ENCODE assay signal across 14 cellular contexts in genomic region chr6:42029881-42030280, GRCh38. TPM values are rescaled to one million over a fixed set of nuclear protein-coding genes. Genes with fewer than 3 reads are reported as not detected.
DNase-seq lines count a peak whose midpoint lies in the region; ATAC-seq and TF ChIP-seq lines count a peak whose summit lies in the region.
"Had no signal": no experiment of that assay in that cellular context is flagged by ENCODE, and none has a peak within 500 bp of the region (broad histone marks: within the 10 kb centered on the region; RNA-seq: fewer than 3 reads in every experiment).

No MANE protein-coding gene starts in this region.

- H3K4me1 Mint-ChIP-seq in T-helper 2 cell treated with Interferon-gamma antibody and Interleukin-4, amounts not matched to agents 5 μg/mL and 100 μg/mL, for 36 hours (ENCODE audit: low read depth): peaks cover 62% of the 10 kb centered on the region
- H3K4me1 Mint-ChIP-seq in activated naive CD8-positive, alpha-beta T cell treated with anti-CD3 and anti-CD28 coated beads, Interleukin-2, amount 50 U/mL, for 24 hours: peaks cover 91% of the 10 kb centered on the region
- H3K4me1 Mint-ChIP-seq in natural killer cell treated with Interleukin-12 subunit alpha and Interleukin-12 subunit beta and Interleukin-15 and Interleukin-18, amount 100 ng/mL, for 72 hours (ENCODE audit: low read depth in 2 of 2): peaks cover 73 to 76% of the 10 kb centered on the region in 2 donors
- H3K4me1 Mint-ChIP-seq: neural crest cell had no signal

- no peak for TF ChIP-seq CTCF in IMR-90 (conservative IDR thresholded peaks at IDR 0.05; ENCODE audit: low read depth, low read length)

- no peak overlapping the region for H3K4ac ChIP-seq in IMR-90 (ENCODE audit: low read depth, low read length)

- no peaks in the 10 kb centered on the region for H3K9me3 Mint-ChIP-seq in T-helper 2 cell treated with Interferon-gamma antibody and Interleukin-4, amounts not matched to agents 5 μg/mL and 100 μg/mL, for 36 hours
- no peaks in the 10 kb centered on the region for H3K9me3 Mint-ChIP-seq in activated naive CD8-positive, alpha-beta T cell treated with anti-CD3 and anti-CD28 coated beads, Interleukin-2, amount 50 U/mL, for 24 hours
- peaks cover 3% of the 10 kb centered on the region for H3K9me3 Mint-ChIP-seq in natural killer cell treated with Interleukin-12 subunit alpha and Interleukin-12 subunit beta and Interleukin-15 and Interleukin-18, amount 100 ng/mL, for 72 hours
- H3K9me3 Mint-ChIP-seq: neural crest cell, WTC11 had no signal

- no peak for TF ChIP-seq POLR2A in IMR-90 (IDR thresholded peaks at IDR 0.05; ENCODE audit: low read depth, low read length)

- peaks cover 39% of the 10 kb centered on the region for H3K36me3 Mint-ChIP-seq in T-helper 2 cell treated with Interferon-gamma antibody and Interleukin-4, amounts not matched to agents 5 μg/mL and 100 μg/mL, for 36 hours (ENCODE audit: low read depth)
- H3K36me3 Mint-ChIP-seq in activated naive CD8-positive, alpha-beta T cell treated with anti-CD3 and anti-CD28 coated beads, Interleukin-2, amount 50 U/mL, for 24 hours (ENCODE audit: low read depth): peaks cover 18% of the 10 kb centered on the region
- no peaks in the 10 kb centered on the region for H3K36me3 Mint-ChIP-seq in natural killer cell treated with Interleukin-12 subunit alpha and Interleukin-12 subunit beta and Interleukin-15 and Interleukin-18, amount 100 ng/mL, for 72 hours
- H3K36me3 Mint-ChIP-seq: WTC11 had no signal

- ATAC-seq in IMR-90 (ENCODE audit: low read depth): no peak
- ATAC-seq in activated naive CD8-positive, alpha-beta T cell treated with anti-CD3 and anti-CD28 coated beads, Interleukin-2, amount 50 U/mL, for 24 hours: no peak
- ATAC-seq in natural killer cell treated with Interleukin-12 subunit alpha and Interleukin-12 subunit beta and Interleukin-15 and Interleukin-18, amount 100 ng/mL, for 72 hours: no peak
- ATAC-seq in GM21619 (IDR thresholded peaks at IDR 0.05; ENCODE audit: unreplicated experiment): no peak

- H2BK20ac ChIP-seq in IMR-90 (ENCODE audit: low read depth, low read length): no peak overlapping the region

- no peaks in the 10 kb centered on the region for H3K36me3 ChIP-seq in IMR-90 (ENCODE audit: control insufficient read depth, insufficient read depth, low read length)

- no peaks in the 10 kb centered on the region for H3K27me3 ChIP-seq in IMR-90 (ENCODE audit: control insufficient read depth, insufficient read depth, low read length)

- H3K4me1 ChIP-seq in IMR-90 (ENCODE audit: control insufficient read depth, insufficient read depth, low read length): peaks cover 9% of the 10 kb centered on the region; the same call in 1 of the 2 replicates

- no TSS peak for BruUV-seq in IMR-90 (replicated peaks; lab: Mats Ljungman, UMichigan)

- H2AK5ac ChIP-seq in IMR-90 (ENCODE audit: low read depth, low read length): 0 out of 2 replicates have a peak overlapping the region, but pooled peaks have one; percentile 21

- no peak overlapping the region for H2BK5ac ChIP-seq in IMR-90 (ENCODE audit: low read depth, low read length, poor library complexity, severe bottlenecking)

- no peak overlapping the region for H3K56ac ChIP-seq in IMR-90 (ENCODE audit: extremely low read depth, insufficient read depth, low read length)

- no peak overlapping the region for H2BK15ac ChIP-seq in IMR-90 (ENCODE audit: low read depth, low read length)

- peak overlapping the region; percentile 93 for H3K27ac Mint-ChIP-seq in T-helper 2 cell treated with Interferon-gamma antibody and Interleukin-4, amounts not matched to agents 5 μg/mL and 100 μg/mL, for 36 hours
- H3K27ac Mint-ChIP-seq in activated naive CD8-positive, alpha-beta T cell treated with anti-CD3 and anti-CD28 coated beads, Interleukin-2, amount 50 U/mL, for 24 hours: peak overlapping the region; percentile 100
- H3K27ac Mint-ChIP-seq in natural killer cell treated with Interleukin-12 subunit alpha and Interleukin-12 subunit beta and Interleukin-15 and Interleukin-18, amount 100 ng/mL, for 72 hours: peak overlapping the region; percentile 98 to 100
- H3K27ac Mint-ChIP-seq: WTC11 had no signal

- H3K9ac ChIP-seq in IMR-90 (ENCODE audit: low read depth, low read length): no peak overlapping the region
- H3K9ac ChIP-seq: SK-N-SH had no signal

- H2AK9ac ChIP-seq in IMR-90 (replicated peaks; ENCODE audit: low read depth, low read length, poor library complexity): no peak overlapping the region

- peak overlapping the region; percentile 84 for H3K4me3 Mint-ChIP-seq in T-helper 2 cell treated with Interferon-gamma antibody and Interleukin-4, amounts not matched to agents 5 μg/mL and 100 μg/mL, for 36 hours
- peak overlapping the region; percentile 59 for H3K4me3 Mint-ChIP-seq in activated naive CD8-positive, alpha-beta T cell treated with anti-CD3 and anti-CD28 coated beads, Interleukin-2, amount 50 U/mL, for 24 hours
- peak overlapping the region; percentile 68 for H3K4me3 Mint-ChIP-seq in natural killer cell treated with Interleukin-12 subunit alpha and Interleukin-12 subunit beta and Interleukin-15 and Interleukin-18, amount 100 ng/mL, for 72 hours
- H3K4me3 Mint-ChIP-seq: neural crest cell, WTC11 had no signal

- intact Hi-C loops in IMR-90 (cut with micrococcal nuclease): no loop called here

- no peak overlapping the region for H3K4me2 ChIP-seq in IMR-90 (ENCODE audit: low read depth, low read length)
- H3K4me2 ChIP-seq: SK-N-SH had no signal

- H3K9me3 ChIP-seq in IMR-90 (ENCODE audit: control insufficient read depth, insufficient read depth, low read length): no peaks in the 10 kb centered on the region
- H3K9me3 ChIP-seq: SK-N-SH had no signal

- no peak overlapping the region for H3K18ac ChIP-seq in IMR-90 (ENCODE audit: low read depth, low read length)

- no peak overlapping the region for H4K91ac ChIP-seq in IMR-90 (ENCODE audit: insufficient read depth, low read depth, low read length)

- H4K20me1 ChIP-seq in IMR-90 (ENCODE audit: insufficient read depth, low read length): no peaks in the 10 kb centered on the region; the same call in 1 of the 2 replicates

- no peak overlapping the region for H3K14ac ChIP-seq in IMR-90 (replicated peaks; ENCODE audit: low read depth, low read length)

- peaks cover 10% of the 10 kb centered on the region; the same call in 1 of the 2 replicates for H3K9me1 ChIP-seq in IMR-90 (ENCODE audit: insufficient read depth, low read length)

- H2AFZ ChIP-seq in IMR-90 (replicated peaks; ENCODE audit: low read length, poor library complexity): peak overlapping the region; percentile 21

- dilution Hi-C loops in IMR-90 (cut with HindIII; ENCODE audit: low sequenced_read_pairs, unreplicated experiment): no loop called here

- no peaks in the 10 kb centered on the region for H3K27me3 Mint-ChIP-seq in T-helper 2 cell treated with Interferon-gamma antibody and Interleukin-4, amounts not matched to agents 5 μg/mL and 100 μg/mL, for 36 hours (ENCODE audit: low read depth)
- H3K27me3 Mint-ChIP-seq in activated naive CD8-positive, alpha-beta T cell treated with anti-CD3 and anti-CD28 coated beads, Interleukin-2, amount 50 U/mL, for 24 hours: no peaks in the 10 kb centered on the region
- no peaks in the 10 kb centered on the region for H3K27me3 Mint-ChIP-seq in natural killer cell treated with Interleukin-12 subunit alpha and Interleukin-12 subunit beta and Interleukin-15 and Interleukin-18, amount 100 ng/mL, for 72 hours

- H2BK120ac ChIP-seq in IMR-90 (ENCODE audit: low read depth, low read length): no peak overlapping the region; the same call in 1 of the 2 replicates

- no peak overlapping the region for H3K23ac ChIP-seq in IMR-90 (ENCODE audit: low read depth, low read length)

- no peak for TF ChIP-seq RAD21 in IMR-90 (IDR thresholded peaks at IDR 0.05; ENCODE audit: low read length)

- POLR2A ChIA-PET in IMR-90 (lab: Charles Lee; ENCODE audit: unreplicated experiment): no interaction called here

- H4K8ac ChIP-seq in IMR-90 (ENCODE audit: low read depth in 2 of 2, low read length in 2 of 2): no peak overlapping the region

- no peak for DNase-seq in T-helper 2 cell treated with Interferon-gamma antibody and Interleukin-4, amounts not matched to agents 5 μg/mL and 100 μg/mL, for 36 hours (ENCODE audit: low spot score)
- DNase-seq in T-helper 2 cell: no peak
- no peak for DNase-seq in IMR-90
- DNase-seq in activated naive CD8-positive, alpha-beta T cell treated with anti-CD3 and anti-CD28 coated beads, Interleukin-2, amount 50 U/mL, for 24 hours: no peak
- DNase-seq in natural killer cell treated with Interleukin-12 subunit alpha and Interleukin-12 subunit beta and Interleukin-15 and Interleukin-18, amount 100 ng/mL, for 72 hours (ENCODE audit: low spot score): no peak
- no peak for DNase-seq in pons (ENCODE audit: low spot score)
- DNase-seq in NCI-H774 (lab: John Stamatoyannopoulos, UW): no peak
- DNase-seq: 8988T, COR-L47, NCI-H2107, SK-N-SH had no signal

- no peak overlapping the region for H3K27ac ChIP-seq in IMR-90 (ENCODE audit: insufficient read depth, low read length)

- in situ Hi-C loops in IMR-90 (cut with MboI; ENCODE audit: low sequenced_read_pairs): no loop called here

- no peaks in the 10 kb centered on the region for H3K79me1 ChIP-seq in IMR-90 (ENCODE audit: low read depth in 1 of 2, low read length in 2 of 2)

- 73% methylated on average over 2 of the region's 3 CpGs; no CpG with 5 or more reads in 1 of the 2 experiments for WGBS in IMR-90 (ENCODE audit: extremely low coverage in 2 of 2, insufficient read length in 1 of 2), 2 experiments

- H3K4me3 ChIP-seq in IMR-90 (ENCODE audit: insufficient read depth, low read depth, low read length): no peak overlapping the region

- no peak overlapping the region for H4K5ac ChIP-seq in IMR-90 (ENCODE audit: low read depth, low read length)

- CTCF ChIA-PET in IMR-90 (lab: Yijun Ruan, JAX): no interaction called here

TF ChIP-seq in IMR-90, 13 proteins besides CTCF, POLR2A, EP300 and RAD21:
- TF ChIP-seq MAZ (IDR thresholded peaks at IDR 0.05; ENCODE audit: borderline replicate concordance, low read depth, low read length): no peak
- no peak for TF ChIP-seq MAFK (IDR thresholded peaks at IDR 0.05; ENCODE audit: low read depth, low read length)
- TF ChIP-seq SMC3 (IDR thresholded peaks at IDR 0.05; ENCODE audit: low read depth, low read length): no peak
- TF ChIP-seq BHLHE40 (IDR thresholded peaks at IDR 0.05; ENCODE audit: low read depth, low read length): no peak
- TF ChIP-seq FOS (IDR thresholded peaks at IDR 0.05; ENCODE audit: low read depth, low read length): no peak
- no peak for TF ChIP-seq MXI1 (IDR thresholded peaks at IDR 0.05; ENCODE audit: borderline replicate concordance, low read depth, low read length)
- TF ChIP-seq RCOR1 (IDR thresholded peaks at IDR 0.05; ENCODE audit: insufficient replicate concordance, low read length): no peak
- no peak for TF ChIP-seq CHD1 (IDR thresholded peaks at IDR 0.05; ENCODE audit: low read depth, low read length)
- TF ChIP-seq NFE2L2 (IDR thresholded peaks at IDR 0.05; ENCODE audit: low read depth, low read length): no peak

RNA-seq across cellular contexts. Expression of gene TAF8, which starts 20.4 kb away (rescaled TPM):
- total RNA-seq in IMR-90 (2012; rRNA removed): 19.7 and 22.8 TPM in 2 replicates
- 14.3 and 21.0 TPM in 2 replicates for polyA plus RNA-seq in IMR-90 (2012; rRNA removed)
- polyA plus RNA-seq in IMR-90 (2012; cell fraction: cytosol; rRNA removed): 10.0 and 13.9 TPM in 2 replicates
- polyA plus RNA-seq in IMR-90 (2012; cell fraction: nucleus; rRNA removed; ENCODE audit: low replicate concordance): 15.2 and 21.3 TPM in 2 replicates
- total RNA-seq in natural killer cell treated with Interleukin-12 subunit alpha and Interleukin-12 subunit beta and Interleukin-15 and Interleukin-18, amount 100 ng/mL, for 72 hours: 10 to 100 TPM; 38.7 to 44.1 TPM
